ENCODE assay signal across 14 cellular contexts in the genomic region with DNA sequence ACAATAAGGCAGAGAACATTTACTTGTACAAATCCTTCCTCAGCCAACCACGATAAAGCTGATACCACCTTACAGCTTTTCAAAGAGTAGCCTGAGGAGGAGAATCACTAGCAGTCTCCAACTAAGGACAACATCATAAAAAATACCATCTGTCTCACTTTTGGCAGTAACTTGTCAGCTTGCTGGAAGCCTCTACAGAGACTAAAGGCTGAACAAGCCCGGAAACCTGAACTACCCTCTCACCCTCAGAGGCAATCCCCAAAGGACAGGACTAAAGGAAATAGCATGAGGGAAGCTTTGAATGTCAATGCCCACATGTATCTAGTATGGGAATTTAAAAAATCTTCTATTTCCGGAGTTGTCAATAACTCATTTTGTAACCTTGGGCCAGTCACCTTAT. TPM values are rescaled to one million over a fixed set of nuclear protein-coding genes. Genes with fewer than 3 reads are reported as not detected.
DNase-seq lines count a peak whose midpoint lies in the region; ATAC-seq, FAIRE-seq and TF ChIP-seq lines count a peak whose summit lies in the region.
"Had no signal": no experiment of that assay in that cellular context is flagged by ENCODE, and none has a peak within 500 bp of the region (broad histone marks: within the 10 kb centered on the region; RNA-seq: fewer than 3 reads in every experiment).

No MANE protein-coding gene starts in this region.

- no peak for TF ChIP-seq POLR2A in H54 (IDR thresholded peaks at IDR 0.05; ENCODE audit: low read depth, low read length)

- no peak overlapping the region for H3K4me3 Mint-ChIP-seq in Caco-2 (ENCODE audit: unreplicated experiment)
- peak overlapping the region; percentile 76 for H3K4me3 Mint-ChIP-seq in activated naive CD8-positive, alpha-beta T cell treated with anti-CD3 and anti-CD28 coated beads, Interleukin-2, amount 10 ng/mL, durations not matched to agents 7 days and 5 days
- peak overlapping the region; percentile 30 to 67 (median 54) for H3K4me3 Mint-ChIP-seq in naive thymus-derived CD4-positive, alpha-beta T cell

- no peaks in the 10 kb centered on the region for H3K4me1 Mint-ChIP-seq in Caco-2 (ENCODE audit: low read depth, unreplicated experiment)
- peaks cover 57% of the 10 kb centered on the region for H3K4me1 Mint-ChIP-seq in activated naive CD8-positive, alpha-beta T cell treated with anti-CD3 and anti-CD28 coated beads, Interleukin-2, amount 10 ng/mL, durations not matched to agents 7 days and 5 days
- H3K4me1 Mint-ChIP-seq in naive thymus-derived CD4-positive, alpha-beta T cell: peaks cover 46 to 78% (median 68%) of the 10 kb centered on the region in 7 donors

- TSS peak; percentile 4 for BruUV-seq in Caco-2 (replicated peaks; lab: Mats Ljungman, UMichigan)

- peak; percentile 48 for ATAC-seq in activated naive CD8-positive, alpha-beta T cell treated with anti-CD3 and anti-CD28 coated beads, Interleukin-2, amount 10 ng/mL, durations not matched to agents 7 days and 5 days (ENCODE audit: low read depth)
- no peak for ATAC-seq in naive thymus-derived CD4-positive, alpha-beta T cell

- no peaks in the 10 kb centered on the region for H3K9me3 Mint-ChIP-seq in Caco-2 (ENCODE audit: unreplicated experiment)
- peaks cover 2% of the 10 kb centered on the region for H3K9me3 Mint-ChIP-seq in activated naive CD8-positive, alpha-beta T cell treated with anti-CD3 and anti-CD28 coated beads, Interleukin-2, amount 10 ng/mL, durations not matched to agents 7 days and 5 days
- H3K9me3 Mint-ChIP-seq in naive thymus-derived CD4-positive, alpha-beta T cell: no peaks in the 10 kb centered on the region

- DNase-seq in Caco-2 (no peak), foreskin melanocyte (no peak), H54 (ENCODE audit: insufficient read length, low spot score) (no peak), DMS79 (lab: John Stamatoyannopoulos, UW) (no peak)
- DNase-seq in activated naive CD8-positive, alpha-beta T cell treated with anti-CD3 and anti-CD28 coated beads, Interleukin-2, amount 10 ng/mL, durations not matched to agents 7 days and 5 days: no peak
- DNase-seq in naive thymus-derived CD4-positive, alpha-beta T cell: no peak
- DNase-seq in stimulated activated CD4-positive, alpha-beta T cell treated with anti-CD3 and anti-CD28 coated beads, Interleukin-2, amount 100 ng/mL, for 24 hours: no peak
- DNase-seq: stimulated activated CD4-positive, alpha-beta T cell treated with anti-CD3 and anti-CD28 coated beads, Interleukin-12 subunit alpha, Interleukin-12 subunit beta, amount 100 ng/mL, for 4 hours had no signal

- H3K9me3 ChIP-seq in Caco-2 (no peaks in the 10 kb centered on the region), KOPT-K1 (ENCODE audit: insufficient read depth, low read length, poor library complexity, severe bottlenecking) (no peaks in the 10 kb centered on the region)
- H3K9me3 ChIP-seq in naive thymus-derived CD4-positive, alpha-beta T cell (ENCODE audit: control insufficient read depth in 2 of 3, low read length in 3 of 3): no peaks in the 10 kb centered on the region
- H3K9me3 ChIP-seq: SJCRH30, suprapubic skin had no signal

- H3K36me3 Mint-ChIP-seq in Caco-2 (ENCODE audit: insufficient read depth, unreplicated experiment): peaks cover 40% of the 10 kb centered on the region
- peaks cover 39% of the 10 kb centered on the region for H3K36me3 Mint-ChIP-seq in activated naive CD8-positive, alpha-beta T cell treated with anti-CD3 and anti-CD28 coated beads, Interleukin-2, amount 10 ng/mL, durations not matched to agents 7 days and 5 days
- peaks cover 0 to 32% (median 22%) of the 10 kb centered on the region in 5 donors for H3K36me3 Mint-ChIP-seq in naive thymus-derived CD4-positive, alpha-beta T cell

- POLR2A ChIA-PET in Caco-2 (lab: Charles Lee): no interaction called here
- POLR2A ChIA-PET in activated naive CD8-positive, alpha-beta T cell treated with anti-CD3 and anti-CD28 coated beads, Interleukin-2, amount 10 ng/mL, durations not matched to agents 7 days and 5 days (lab: Charles Lee): interaction anchor here (0.7 to 4.0 kb wide), 4 partner anchors 10 to 528 kb away, joined by 3 to 45 read pairs (median 3); partner anchors contain the start of genes EPB41, SRSF4, TAF12 and YTHDF2
- POLR2A ChIA-PET in naive thymus-derived CD4-positive, alpha-beta T cell (lab: Charles Lee): interaction anchor here (2.9 kb wide), 1 partner anchor 10 kb away, joined by 13 read pairs; the partner anchor contains the start of gene SRSF4

- H3K36me3 ChIP-seq in Caco-2 (ENCODE audit: control insufficient read depth, insufficient read depth, low read length) (no peaks in the 10 kb centered on the region), KOPT-K1 (ENCODE audit: insufficient read depth, low read length) (peaks cover 76% of the 10 kb centered on the region)
- H3K36me3 ChIP-seq in naive thymus-derived CD4-positive, alpha-beta T cell (ENCODE audit: control insufficient read depth in 2 of 3, insufficient read depth in 3 of 3, low read length in 3 of 3): peaks cover 4 to 20% (median 4%) of the 10 kb centered on the region in 3 experiments

- peaks cover 12% of the 10 kb centered on the region; the same call in 1 of the 2 replicates for H3K4me1 ChIP-seq in Caco-2
- peaks cover 31 to 35% of the 10 kb centered on the region in 2 donors for H3K4me1 ChIP-seq in naive thymus-derived CD4-positive, alpha-beta T cell (ENCODE audit: control insufficient read depth in 2 of 2, insufficient read depth in 2 of 2, low read length in 2 of 2)
- H3K4me1 ChIP-seq: SJCRH30 had no signal

- no peaks in the 10 kb centered on the region for H3K27me3 ChIP-seq in Caco-2 (replicated peaks; ENCODE audit: control insufficient read depth, insufficient read depth, low read length)
- no peaks in the 10 kb centered on the region for H3K27me3 ChIP-seq in naive thymus-derived CD4-positive, alpha-beta T cell (ENCODE audit: control insufficient read depth in 2 of 2, insufficient read depth in 2 of 2, low read length in 2 of 2)
- H3K27me3 ChIP-seq: SJCRH30, suprapubic skin had no signal

- intact Hi-C loops in Caco-2 (cut with micrococcal nuclease; ENCODE audit: unreplicated experiment): no loop called here
- intact Hi-C loops in naive thymus-derived CD4-positive, alpha-beta T cell (cut with micrococcal nuclease): no loop called here

- no peaks in the 10 kb centered on the region for H3K27me3 Mint-ChIP-seq in Caco-2 (ENCODE audit: insufficient read depth, unreplicated experiment)
- no peaks in the 10 kb centered on the region for H3K27me3 Mint-ChIP-seq in activated naive CD8-positive, alpha-beta T cell treated with anti-CD3 and anti-CD28 coated beads, Interleukin-2, amount 10 ng/mL, durations not matched to agents 7 days and 5 days
- H3K27me3 Mint-ChIP-seq in naive thymus-derived CD4-positive, alpha-beta T cell: no peaks in the 10 kb centered on the region

- no peak overlapping the region for H3K4me3 ChIP-seq in Caco-2 (ENCODE audit: low read depth, low read length)
- no peak overlapping the region for H3K4me3 ChIP-seq in naive thymus-derived CD4-positive, alpha-beta T cell (ENCODE audit: low read length)
- H3K4me3 ChIP-seq: SJCRH30, suprapubic skin had no signal

- TF ChIP-seq CTCF in Caco-2 (IDR thresholded peaks at IDR 0.05; ENCODE audit: insufficient read depth in 1 of 2, low read depth in 1 of 2, low read length in 1 of 2, severe bottlenecking in 1 of 2, unreplicated experiment in 1 of 2): no peak

- FAIRE-seq in H54 (lab: Jason Lieb, UNC): no peak
- FAIRE-seq: endometrium, G401.6 had no signal

- H3K27ac Mint-ChIP-seq in Caco-2 (ENCODE audit: unreplicated experiment): no peak overlapping the region
- H3K27ac Mint-ChIP-seq in activated naive CD8-positive, alpha-beta T cell treated with anti-CD3 and anti-CD28 coated beads, Interleukin-2, amount 10 ng/mL, durations not matched to agents 7 days and 5 days: peak overlapping the region; percentile 30
- H3K27ac Mint-ChIP-seq in naive thymus-derived CD4-positive, alpha-beta T cell: peak overlapping the region in 7 of 9 donors; percentile 1 to 91 (median 77)

- CTCF ChIA-PET in Caco-2 (lab: Charles Lee): no interaction called here
- CTCF ChIA-PET in naive thymus-derived CD4-positive, alpha-beta T cell (lab: Charles Lee): interaction anchor here (0.6 kb wide), 1 partner anchor 9 kb away, joined by 3 read pairs; no protein-coding TSS in a partner anchor

- H3K27ac ChIP-seq in KOPT-K1 (ENCODE audit: low read depth, low read length, poor library complexity, severe bottlenecking): peak overlapping the region; percentile 48
- H3K27ac ChIP-seq in naive thymus-derived CD4-positive, alpha-beta T cell (ENCODE audit: low read depth, low read length): no peak overlapping the region
- H3K27ac ChIP-seq: KMS-11, SJCRH30, suprapubic skin had no signal

RNA-seq across cellular contexts. Expression of gene SRSF4, which starts 10.6 kb away (rescaled TPM):
- 44.1 and 45.8 TPM in 2 replicates for total RNA-seq in Caco-2 (2022)
- 100 to 1,000 TPM; 119 to 129 TPM for total RNA-seq in activated naive CD8-positive, alpha-beta T cell treated with anti-CD3 and anti-CD28 coated beads, Interleukin-2, amount 10 ng/mL, durations not matched to agents 7 days and 5 days
- 100 to 1,000 TPM in 1 of 5 experiments, 10 to 100 TPM in 4; 77.6 to 110 (median 79.9) TPM for total RNA-seq in naive thymus-derived CD4-positive, alpha-beta T cell
- polyA plus RNA-seq in naive thymus-derived CD4-positive, alpha-beta T cell: 100 to 1,000 TPM in 1 of 2 donors, 10 to 100 TPM in 1; 76.1 to 123 TPM

RNA-seq across cellular contexts. Expression of gene TMEM200B, which starts 47.4 kb away (rescaled TPM):
- total RNA-seq in Caco-2 (2022): 3.3 TPM in 2 replicates
- total RNA-seq in activated naive CD8-positive, alpha-beta T cell treated with anti-CD3 and anti-CD28 coated beads, Interleukin-2, amount 10 ng/mL, durations not matched to agents 7 days and 5 days: not detected
- total RNA-seq in naive thymus-derived CD4-positive, alpha-beta T cell: not detected
- not detected for polyA plus RNA-seq in naive thymus-derived CD4-positive, alpha-beta T cell

RNA-seq across cellular contexts. Expression of gene MECR, which starts 59.6 kb away (rescaled TPM):
- total RNA-seq in Caco-2 (2022): 21.5 and 23.1 TPM in 2 replicates
- 10 to 100 TPM; 17.0 to 17.1 TPM for total RNA-seq in activated naive CD8-positive, alpha-beta T cell treated with anti-CD3 and anti-CD28 coated beads, Interleukin-2, amount 10 ng/mL, durations not matched to agents 7 days and 5 days
- 10 to 100 TPM in 4 of 5 experiments, 1 to 10 TPM in 1; 8.6 to 24.4 (median 16.8) TPM for total RNA-seq in naive thymus-derived CD4-positive, alpha-beta T cell
- polyA plus RNA-seq in naive thymus-derived CD4-positive, alpha-beta T cell: 10 to 100 TPM; 18.3 to 20.5 TPM
